In genomic region chr1:46275030-46275337, GRCh38 we compare ENCODE assay signal across 26 cellular contexts. TPM values are rescaled to one million over a fixed set of nuclear protein-coding genes. Genes with fewer than 3 reads are reported as not detected.
DNase-seq lines count a peak whose midpoint lies in the region; ATAC-seq and TF ChIP-seq lines count a peak whose summit lies in the region.
"Had no signal": no experiment of that assay in that cellular context is flagged by ENCODE, and none has a peak within 500 bp of the region (broad histone marks: within the 10 kb centered on the region; RNA-seq: fewer than 3 reads in every experiment).

No MANE protein-coding gene starts in this region.

- no peaks in the 10 kb centered on the region for H3K4me1 Mint-ChIP-seq in activated CD4-positive, alpha-beta T cell treated with anti-CD3 and anti-CD28 coated beads, Interleukin-2, amount 10 ng/mL, durations not matched to agents 24 days and 14 days
- H3K4me1 Mint-ChIP-seq in activated T-helper 2 cell treated with anti-CD3 and anti-CD28 coated beads, Interferon-gamma antibody, Interleukin-2, Interleukin-4, amounts not matched to agents 10 μg/mL and 5 μg/mL and 100 μg/mL, durations not matched to agents 14 hours and 24 hours and 36 hours (ENCODE audit: low read depth): no peaks in the 10 kb centered on the region
- peaks cover 26% of the 10 kb centered on the region for H3K4me1 Mint-ChIP-seq in nephron progenitor cell

- no peak for DNase-seq in activated CD4-positive, alpha-beta T cell treated with anti-CD3 and anti-CD28 coated beads, Interleukin-2, amount 10 ng/mL, durations not matched to agents 24 days and 14 days
- no peak for DNase-seq in activated CD4-positive, alpha-beta T cell treated with anti-CD3 and anti-CD28 coated beads for 4 hours
- DNase-seq in activated T-helper 2 cell treated with anti-CD3 and anti-CD28 coated beads, Interferon-gamma antibody, Interleukin-2, Interleukin-4, amounts not matched to agents 10 μg/mL and 5 μg/mL and 100 μg/mL, durations not matched to agents 14 hours and 24 hours and 36 hours (ENCODE audit: low spot score): no peak
- DNase-seq in nephron progenitor cell: no peak
- DNase-seq in cerebellum (ENCODE audit: low spot score): no peak
- no peak for DNase-seq in T1000 (lab: John Stamatoyannopoulos, UW)
- DNase-seq: 8988T; ACHN; BE2C; DMS153; DND-41; H7; KG1; MG63; NCI-H1105 treated with DMSO at 0.1 percent for 48 hours; NCI-H146; NCI-H1930; NCI-H446 treated with DMSO at 0.1 percent for 48 hours; NCI-H526; NCI-H82; NK-92 treated with Interleukin-12 subunit alpha and Interleukin-12 subunit beta, amount 100 ng/mL, for 24 hours; PC-9; SJCRH30 had no signal

- no peaks in the 10 kb centered on the region for H3K9me3 Mint-ChIP-seq in activated CD4-positive, alpha-beta T cell treated with anti-CD3 and anti-CD28 coated beads, Interleukin-2, amount 10 ng/mL, durations not matched to agents 24 days and 14 days
- H3K9me3 Mint-ChIP-seq in activated T-helper 2 cell treated with anti-CD3 and anti-CD28 coated beads, Interferon-gamma antibody, Interleukin-2, Interleukin-4, amounts not matched to agents 10 μg/mL and 5 μg/mL and 100 μg/mL, durations not matched to agents 14 hours and 24 hours and 36 hours: no peaks in the 10 kb centered on the region
- H3K9me3 Mint-ChIP-seq in nephron progenitor cell: no peaks in the 10 kb centered on the region

- H3K27ac ChIP-seq in 22Rv1: peak overlapping the region; percentile 18; the same call in 1 of the 2 replicates
- H3K27ac ChIP-seq: PC-9, SJCRH30 had no signal

- peak overlapping the region; percentile 21 for H3K27ac Mint-ChIP-seq in activated CD4-positive, alpha-beta T cell treated with anti-CD3 and anti-CD28 coated beads, Interleukin-2, amount 10 ng/mL, durations not matched to agents 24 days and 14 days
- peak overlapping the region; percentile 5 for H3K27ac Mint-ChIP-seq in activated T-helper 2 cell treated with anti-CD3 and anti-CD28 coated beads, Interferon-gamma antibody, Interleukin-2, Interleukin-4, amounts not matched to agents 10 μg/mL and 5 μg/mL and 100 μg/mL, durations not matched to agents 14 hours and 24 hours and 36 hours
- H3K27ac Mint-ChIP-seq in nephron progenitor cell: peak overlapping the region; percentile 50

- H3K36me3 Mint-ChIP-seq in activated CD4-positive, alpha-beta T cell treated with anti-CD3 and anti-CD28 coated beads, Interleukin-2, amount 10 ng/mL, durations not matched to agents 24 days and 14 days (ENCODE audit: low read depth): peaks cover 60% of the 10 kb centered on the region
- peaks cover 82% of the 10 kb centered on the region for H3K36me3 Mint-ChIP-seq in activated T-helper 2 cell treated with anti-CD3 and anti-CD28 coated beads, Interferon-gamma antibody, Interleukin-2, Interleukin-4, amounts not matched to agents 10 μg/mL and 5 μg/mL and 100 μg/mL, durations not matched to agents 14 hours and 24 hours and 36 hours (ENCODE audit: low read depth)
- H3K36me3 Mint-ChIP-seq in nephron progenitor cell (ENCODE audit: low read depth): peaks cover 62% of the 10 kb centered on the region

- intact Hi-C loops in activated CD4-positive, alpha-beta T cell treated with anti-CD3 and anti-CD28 coated beads, Interleukin-2, amount 10 ng/mL, durations not matched to agents 24 days and 14 days (cut with micrococcal nuclease): no loop called here
- intact Hi-C loops in activated T-helper 2 cell treated with anti-CD3 and anti-CD28 coated beads, Interferon-gamma antibody, Interleukin-2, Interleukin-4, amounts not matched to agents 10 μg/mL and 5 μg/mL and 100 μg/mL, durations not matched to agents 14 hours and 24 hours and 36 hours (cut with micrococcal nuclease): no loop called here

- ATAC-seq in HG02973 (IDR thresholded peaks at IDR 0.05; ENCODE audit: unreplicated experiment): no peak
- ATAC-seq: Right ventricle myocardium inferior had no signal

- no peaks in the 10 kb centered on the region for H3K27me3 Mint-ChIP-seq in activated CD4-positive, alpha-beta T cell treated with anti-CD3 and anti-CD28 coated beads, Interleukin-2, amount 10 ng/mL, durations not matched to agents 24 days and 14 days
- H3K27me3 Mint-ChIP-seq in activated T-helper 2 cell treated with anti-CD3 and anti-CD28 coated beads, Interferon-gamma antibody, Interleukin-2, Interleukin-4, amounts not matched to agents 10 μg/mL and 5 μg/mL and 100 μg/mL, durations not matched to agents 14 hours and 24 hours and 36 hours (ENCODE audit: low read depth): no peaks in the 10 kb centered on the region
- no peaks in the 10 kb centered on the region for H3K27me3 Mint-ChIP-seq in nephron progenitor cell (ENCODE audit: low read depth, poor library complexity)

- H3K4me3 Mint-ChIP-seq in activated CD4-positive, alpha-beta T cell treated with anti-CD3 and anti-CD28 coated beads, Interleukin-2, amount 10 ng/mL, durations not matched to agents 24 days and 14 days: no peak overlapping the region
- no peak overlapping the region for H3K4me3 Mint-ChIP-seq in activated T-helper 2 cell treated with anti-CD3 and anti-CD28 coated beads, Interferon-gamma antibody, Interleukin-2, Interleukin-4, amounts not matched to agents 10 μg/mL and 5 μg/mL and 100 μg/mL, durations not matched to agents 14 hours and 24 hours and 36 hours (ENCODE audit: low read depth)
- H3K4me3 Mint-ChIP-seq in nephron progenitor cell: no peak overlapping the region

- no peak for TF ChIP-seq CTCF in 22Rv1 (IDR thresholded peaks at IDR 0.05)
- TF ChIP-seq CTCF in nephron progenitor cell (IDR thresholded peaks at IDR 0.05): no peak

RNA-seq across cellular contexts. Expression of gene RAD54L, which starts 27.4 kb away (rescaled TPM):
- 55.5 and 59.6 TPM in 2 replicates for total RNA-seq in activated CD4-positive, alpha-beta T cell treated with anti-CD3 and anti-CD28 coated beads, Interleukin-2, amount 10 ng/mL, durations not matched to agents 24 days and 14 days
- 48.0 and 49.0 TPM in 2 replicates for total RNA-seq in activated T-helper 2 cell treated with anti-CD3 and anti-CD28 coated beads, Interferon-gamma antibody, Interleukin-2, Interleukin-4, amounts not matched to agents 10 μg/mL and 5 μg/mL and 100 μg/mL, durations not matched to agents 14 hours and 24 hours and 36 hours
- 2.6 TPM for total RNA-seq in cerebellum

RNA-seq across cellular contexts. Expression of gene LRRC41, which starts 28.4 kb away (rescaled TPM):
- 63.1 and 64.6 TPM in 2 replicates for total RNA-seq in activated CD4-positive, alpha-beta T cell treated with anti-CD3 and anti-CD28 coated beads, Interleukin-2, amount 10 ng/mL, durations not matched to agents 24 days and 14 days
- total RNA-seq in activated T-helper 2 cell treated with anti-CD3 and anti-CD28 coated beads, Interferon-gamma antibody, Interleukin-2, Interleukin-4, amounts not matched to agents 10 μg/mL and 5 μg/mL and 100 μg/mL, durations not matched to agents 14 hours and 24 hours and 36 hours: 70.1 and 70.6 TPM in 2 replicates
- total RNA-seq in cerebellum: 50.8 TPM

RNA-seq across cellular contexts. Expression of gene UQCRH, which starts 28.5 kb away (rescaled TPM):
- total RNA-seq in activated CD4-positive, alpha-beta T cell treated with anti-CD3 and anti-CD28 coated beads, Interleukin-2, amount 10 ng/mL, durations not matched to agents 24 days and 14 days: 283 and 306 TPM in 2 replicates
- total RNA-seq in activated T-helper 2 cell treated with anti-CD3 and anti-CD28 coated beads, Interferon-gamma antibody, Interleukin-2, Interleukin-4, amounts not matched to agents 10 μg/mL and 5 μg/mL and 100 μg/mL, durations not matched to agents 14 hours and 24 hours and 36 hours: 262 and 275 TPM in 2 replicates
- 177 TPM for total RNA-seq in cerebellum

Comparison
In these comparisons a context has a peak if more than half of its experiments do, and no peak if none do; other contexts are left out.
1. RNA of gene RAD54L, which starts 27.4 kb away (total RNA-seq): 55.5 to 59.6 TPM in activated CD4-positive, alpha-beta T cell treated with anti-CD3 and anti-CD28 coated beads, Interleukin-2, amount 10 ng/mL, durations not matched to agents 24 days and 14 days and 48.0 to 49.0 TPM in activated T-helper 2 cell treated with anti-CD3 and anti-CD28 coated beads, Interferon-gamma antibody, Interleukin-2, Interleukin-4, amounts not matched to agents 10 μg/mL and 5 μg/mL and 100 μg/mL, durations not matched to agents 14 hours and 24 hours and 36 hours; 2.6 TPM in cerebellum (single experiment); every median in the first group is over 10 times any median in the second.
2. Peak in every context shown above with its lines, with median percentiles within 50 percentile points of each other: H3K27ac Mint-ChIP-seq.